In the genomic region with DNA sequence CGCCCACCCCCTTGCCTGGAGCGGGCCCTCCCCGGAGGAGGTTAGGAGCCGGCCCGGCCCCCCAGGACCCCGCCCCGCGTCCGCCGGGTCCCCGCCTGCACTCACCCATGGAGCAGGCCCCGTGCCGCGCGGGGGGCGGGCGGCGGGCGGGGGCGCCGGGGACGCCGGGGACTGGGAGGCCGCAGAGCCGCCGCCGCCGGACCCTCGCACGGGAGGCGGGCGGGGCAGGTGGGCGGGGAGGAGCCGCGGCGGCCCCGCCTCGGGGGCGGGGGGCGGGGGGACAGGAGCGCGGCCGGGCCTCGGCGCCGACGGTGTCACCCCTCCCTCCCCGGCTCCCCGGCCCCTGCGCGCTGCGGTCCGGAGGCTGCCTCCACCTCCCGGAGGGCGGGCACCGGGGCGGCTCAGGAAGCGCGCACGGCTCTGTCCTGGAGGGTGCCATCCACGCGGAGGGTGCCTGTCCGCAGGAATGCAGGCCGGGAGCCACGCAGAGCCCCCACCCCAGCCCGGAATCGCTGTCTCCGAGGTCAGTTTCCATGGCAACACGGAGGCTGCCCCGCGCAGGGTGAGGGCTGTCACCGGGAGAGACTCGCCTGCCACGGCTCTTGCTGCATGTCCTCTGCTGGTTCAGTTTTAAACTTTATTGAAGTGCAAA, we compare ENCODE assay signal across 1 cellular context.
A peak's percentile ranks its signal among the peaks of the same experiment; 100 is the strongest.
TF ChIP-seq lines count a peak whose summit lies in the region.

No MANE protein-coding gene starts in this region.

TF ChIP-seq in HEK293T, 16 proteins besides CTCF, POLR2A, EP300 and RAD21:
- TF ChIP-seq FOXM1 (IDR thresholded peaks at IDR 0.05; ENCODE audit: borderline replicate concordance) (peak; percentile 16; the same call in 1 of the 2 replicates), TARDBP (IDR thresholded peaks at IDR 0.05) (no peak)
